1 cellular context compared by ENCODE assay signal in the genomic region with DNA sequence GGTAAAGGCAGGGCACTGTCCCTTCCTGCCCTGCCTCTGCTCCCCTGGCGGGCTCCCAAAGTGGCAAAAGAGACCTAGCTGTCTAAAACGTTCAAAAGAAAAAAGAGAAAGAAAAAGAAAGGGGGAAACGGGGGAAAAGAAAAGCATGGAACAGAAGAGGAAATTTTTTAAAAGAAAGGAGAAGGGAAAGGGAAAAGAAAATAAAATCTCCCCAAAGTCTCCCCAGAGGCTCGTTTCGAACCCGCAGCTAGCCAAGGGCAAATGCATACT.
TF ChIP-seq lines count a peak whose summit lies in the region.

No MANE protein-coding gene starts in this region.

TF ChIP-seq in K562, 482 proteins besides CTCF, POLR2A, EP300 and RAD21 (continued from another document):
- TF ChIP-seq, protein P1, sequence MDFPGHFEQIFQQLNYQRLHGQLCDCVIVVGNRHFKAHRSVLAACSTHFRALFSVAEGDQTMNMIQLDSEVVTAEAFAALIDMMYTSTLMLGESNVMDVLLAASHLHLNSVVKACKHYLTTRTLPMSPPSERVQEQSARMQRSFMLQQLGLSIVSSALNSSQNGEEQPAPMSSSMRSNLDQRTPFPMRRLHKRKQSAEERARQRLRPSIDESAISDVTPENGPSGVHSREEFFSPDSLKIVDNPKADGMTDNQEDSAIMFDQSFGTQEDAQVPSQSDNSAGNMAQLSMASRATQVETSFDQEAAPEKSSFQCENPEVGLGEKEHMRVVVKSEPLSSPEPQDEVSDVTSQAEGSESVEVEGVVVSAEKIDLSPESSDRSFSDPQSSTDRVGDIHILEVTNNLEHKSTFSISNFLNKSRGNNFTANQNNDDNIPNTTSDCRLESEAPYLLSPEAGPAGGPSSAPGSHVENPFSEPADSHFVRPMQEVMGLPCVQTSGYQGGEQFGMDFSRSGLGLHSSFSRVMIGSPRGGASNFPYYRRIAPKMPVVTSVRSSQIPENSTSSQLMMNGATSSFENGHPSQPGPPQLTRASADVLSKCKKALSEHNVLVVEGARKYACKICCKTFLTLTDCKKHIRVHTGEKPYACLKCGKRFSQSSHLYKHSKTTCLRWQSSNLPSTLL (IDR thresholded peaks at IDR 0.05), result no peak
- TF ChIP-seq FOXK2 (conservative IDR thresholded peaks at IDR 0.05 in 1 of 2, IDR thresholded peaks at IDR 0.05 in 1 of 2; ENCODE audit: low read depth in 2 of 2) (no peak), HDGF (IDR thresholded peaks at IDR 0.05) (peak; percentile 15; the same call in 1 of the 2 replicates), HDAC1 (IDR thresholded peaks at IDR 0.05) (0 out of 4 replicates have a peak, but pooled peaks of 1 of the 2 experiments have one; percentile 2), NFIX (CRISPR knock-in tag; IDR thresholded peaks at IDR 0.05; ENCODE audit: low read depth) (no peak)
